ENCODE assay signal across 9 cellular contexts in genomic region chr17:78144146-78144719, GRCh38. TPM values are rescaled to one million over a fixed set of nuclear protein-coding genes. Genes with fewer than 3 reads are reported as not detected.
DNase-seq lines count a peak whose midpoint lies in the region; ATAC-seq and TF ChIP-seq lines count a peak whose summit lies in the region.
"Had no signal": no experiment of that assay in that cellular context is flagged by ENCODE, and none has a peak within 500 bp of the region (broad histone marks: within the 10 kb centered on the region; RNA-seq: fewer than 3 reads in every experiment).

No MANE protein-coding gene starts in this region.

- H3K27me3 Mint-ChIP-seq in endothelial cell (ENCODE audit: unreplicated experiment), result peaks cover 7% of the 10 kb centered on the region

- peaks cover 7% of the 10 kb centered on the region for H3K36me3 Mint-ChIP-seq in endothelial cell (ENCODE audit: low read depth, unreplicated experiment)

- H3K36me3 ChIP-seq in colonic mucosa, result no peaks in the 10 kb centered on the region

- H3K4me1 Mint-ChIP-seq in endothelial cell (ENCODE audit: unreplicated experiment), result peaks cover 22% of the 10 kb centered on the region

- H3K4me1 ChIP-seq in colonic mucosa, result peaks cover 42% of the 10 kb centered on the region

- DNase-seq in GM04503 (ENCODE audit: low read depth) (peak; percentile 14), NCI-H69 (lab: John Stamatoyannopoulos, UW) (peak; percentile 81), colonic mucosa (peak; percentile 90), middle frontal gyrus (ENCODE audit: extremely low spot score, low spot score) (peak; percentile 51), NCI-H345 treated with DMSO at 0.1 percent for 48 hours (lab: John Stamatoyannopoulos, UW; ENCODE audit: unreplicated experiment) (no peak), endothelial cell (ENCODE audit: low spot score) (no peak), NCI-H2171 (lab: John Stamatoyannopoulos, UW) (no peak)

- H3K27me3 ChIP-seq in colonic mucosa, result no peaks in the 10 kb centered on the region

- H3K4me3 ChIP-seq in colonic mucosa, result no peak overlapping the region
- H3K4me3 ChIP-seq: SK-N-MC had no signal

- peak overlapping the region; percentile 88 for H3K27ac ChIP-seq in colonic mucosa
- H3K27ac ChIP-seq: SK-N-MC had no signal

- TF ChIP-seq CTCF in colonic mucosa (IDR thresholded peaks at IDR 0.05) (no peak), endothelial cell (IDR thresholded peaks at IDR 0.05; ENCODE audit: unreplicated experiment) (no peak)

- no peaks in the 10 kb centered on the region for H3K9me3 ChIP-seq in colonic mucosa

- peak overlapping the region; percentile 56 to 69 for H3K9ac ChIP-seq in colonic mucosa (ENCODE audit: low read depth in 2 of 2, low read length in 2 of 2)

- no peak overlapping the region for H3K27ac Mint-ChIP-seq in endothelial cell (ENCODE audit: unreplicated experiment)

- H3K4me3 Mint-ChIP-seq in endothelial cell (ENCODE audit: unreplicated experiment), result no peak overlapping the region

- H3K9me3 Mint-ChIP-seq in endothelial cell (ENCODE audit: unreplicated experiment), result no peaks in the 10 kb centered on the region

- intact Hi-C loops in colonic mucosa (cut with DNase I), result no loop called here

- no peak for ATAC-seq in HG03520 (IDR thresholded peaks at IDR 0.05; ENCODE audit: unreplicated experiment)

RNA-seq across cellular contexts. Expression of gene C17orf99, which starts 2.0 kb away (rescaled TPM):
- total RNA-seq in colonic mucosa, result under 1 TPM in 1 of 2 donors, not detected in 1; 0.20 TPM
- not detected for total RNA-seq in endothelial cell (ENCODE audit: unreplicated experiment)

RNA-seq across cellular contexts. Expression of gene TMC8, which starts 13.7 kb away (rescaled TPM):
- total RNA-seq in colonic mucosa, result 1 to 10 TPM; 5.3 to 5.4 TPM
- total RNA-seq in endothelial cell (ENCODE audit: unreplicated experiment), result 55.8 TPM

RNA-seq across cellular contexts. Expression of gene TMC6, which starts 15.7 kb away (rescaled TPM):
- total RNA-seq in colonic mucosa (100 to 1,000 TPM; 108 to 159 TPM), endothelial cell (ENCODE audit: unreplicated experiment) (292 TPM)

RNA-seq across cellular contexts. Expression of gene SYNGR2, which starts 24.1 kb away (rescaled TPM):
- total RNA-seq in colonic mucosa (100 to 1,000 TPM; 256 to 395 TPM), endothelial cell (ENCODE audit: unreplicated experiment) (72.6 TPM)

RNA-seq across cellular contexts. Expression of gene TK1, which starts 42.6 kb away (rescaled TPM):
- total RNA-seq in colonic mucosa (100 to 1,000 TPM in 1 of 2 donors, 10 to 100 TPM in 1; 37.7 to 135 TPM), endothelial cell (ENCODE audit: unreplicated experiment) (23.8 TPM)

Comparison
In these comparisons a context has a peak if more than half of its experiments do, and no peak if none do; other contexts are left out.
1. DNase-seq: peak in GM04503 (single experiment), NCI-H69 (single experiment), colonic mucosa (single experiment) and middle frontal gyrus (single experiment); none in NCI-H345 treated with DMSO at 0.1 percent for 48 hours (single experiment), endothelial cell (single experiment) and NCI-H2171 (single experiment).